Comparison of ENCODE assay signal across 36 cellular contexts in genomic region chr4:151830168-151830567, GRCh38.
"Had no signal": no experiment of that assay in that cellular context is flagged by ENCODE, and none has a peak within 500 bp of the region (broad histone marks: within the 10 kb centered on the region; RNA-seq: fewer than 3 reads in every experiment).

No MANE protein-coding gene starts in this region.

- H3K27me3 ChIP-seq: brain microvascular endothelial cell, esophagus squamous epithelium, gastroesophageal sphincter, heart right ventricle, hepatocyte had no signal

- H3K4me2 ChIP-seq: hepatocyte had no signal

- H3K4me1 Mint-ChIP-seq: activated B cell treated with CpG ODN at 0.5 μM for 24 hours, T-helper 17 cell had no signal

- FAIRE-seq: astrocyte, colon, endometrium, endothelial cell of umbilical vein had no signal

- H3K36me3 Mint-ChIP-seq: activated naive CD8-positive, alpha-beta T cell had no signal

- H3K36me3 ChIP-seq: brain microvascular endothelial cell, esophagus squamous epithelium, gastroesophageal sphincter, heart right ventricle, WERI-Rb-1 had no signal

- H3K27me3 Mint-ChIP-seq: activated CD8-positive, alpha-beta T cell treated with anti-CD3 and anti-CD28 coated beads for 36 hours; activated naive CD8-positive, alpha-beta T cell had no signal

- H3K79me2 ChIP-seq: hepatocyte had no signal

- H3K9me3 ChIP-seq: esophagus squamous epithelium had no signal

- DNase-seq: activated B cell treated with CpG ODN at 0.5 μM for 24 hours; activated CD4-positive, alpha-beta T cell treated with anti-CD3 and anti-CD28 coated beads for 48 hours; activated CD4-positive, alpha-beta T cell treated with anti-CD3 and anti-CD28 coated beads, Interleukin-2, amount 50 U/mL, for 1 hour; activated CD4-positive, alpha-beta T cell treated with anti-CD3 and anti-CD28 coated beads, Interleukin-2, amount 50 U/mL, for 48 hours; activated CD8-positive, alpha-beta memory T cell treated with anti-CD3 and anti-CD28 coated beads for 24 hours; activated CD8-positive, alpha-beta memory T cell treated with anti-CD3 and anti-CD28 coated beads, Interleukin-2, amount 50 U/mL, for 4 hours; activated CD8-positive, alpha-beta T cell treated with anti-CD3 and anti-CD28 coated beads for 36 hours; activated effector memory CD4-positive, alpha-beta T cell treated with anti-CD3 and anti-CD28 coated beads, Interleukin-2, amount 50 U/mL, for 16 hours; activated naive CD4-positive, alpha-beta T cell treated with anti-CD3 and anti-CD28 coated beads for 36 hours; activated T-cell treated with anti-CD3 and anti-CD28 coated beads, Interleukin-2, amount 50 U/mL, for 1 hour; activated T-cell treated with anti-CD3 and anti-CD28 coated beads, Interleukin-2, amount 50 U/mL, for 48 hours; amniotic stem cell; anterior cingulate cortex; brain microvascular endothelial cell; caudate nucleus; cortex of kidney; dermis blood vessel endothelial cell; effector CD4-positive, alpha-beta T cell; esophagus squamous epithelium; foreskin melanocyte; heart right ventricle; T-helper 17 cell; T1000; WERI-Rb-1 had no signal

- H3K27ac Mint-ChIP-seq: activated B cell treated with CpG ODN at 0.5 μM for 24 hours; activated CD8-positive, alpha-beta T cell treated with anti-CD3 and anti-CD28 coated beads for 36 hours; activated T-helper 1 cell treated with anti-CD3 and anti-CD28 coated beads, Interleukin-12 subunit alpha, Interleukin-12 subunit beta, Interleukin-2, Interleukin-4 antibody, amounts not matched to agents 30 ng/mL and 10 ng/mL and 1 ng/mL, durations not matched to agents 14 hours and 24 hours and 36 hours; activated T-helper 2 cell treated with anti-CD3 and anti-CD28 coated beads, Interferon-gamma antibody, Interleukin-2, Interleukin-4, amounts not matched to agents 10 μg/mL and 5 μg/mL and 100 μg/mL, durations not matched to agents 14 hours and 24 hours and 36 hours; T-helper 2 cell treated with Interferon-gamma antibody and Interleukin-4, amounts not matched to agents 5 μg/mL and 100 μg/mL, for 36 hours had no signal

- H3K9me3 Mint-ChIP-seq: activated B cell treated with CpG ODN at 0.5 μM for 24 hours; activated CD8-positive, alpha-beta T cell treated with anti-CD3 and anti-CD28 coated beads for 36 hours; activated naive CD4-positive, alpha-beta T cell treated with anti-CD3 and anti-CD28 coated beads for 36 hours; activated T-helper 1 cell treated with anti-CD3 and anti-CD28 coated beads, Interleukin-12 subunit alpha, Interleukin-12 subunit beta, Interleukin-2, Interleukin-4 antibody, amounts not matched to agents 30 ng/mL and 10 ng/mL and 1 ng/mL, durations not matched to agents 14 hours and 24 hours and 36 hours; activated T-helper 2 cell treated with anti-CD3 and anti-CD28 coated beads, Interferon-gamma antibody, Interleukin-2, Interleukin-4, amounts not matched to agents 10 μg/mL and 5 μg/mL and 100 μg/mL, durations not matched to agents 14 hours and 24 hours and 36 hours; T-helper 2 cell treated with Interferon-gamma antibody and Interleukin-4, amounts not matched to agents 5 μg/mL and 100 μg/mL, for 36 hours had no signal

- H3K27ac ChIP-seq: brain microvascular endothelial cell, epithelial cell of prostate, esophagus squamous epithelium, gastroesophageal sphincter, heart right ventricle, hepatocyte, WERI-Rb-1 had no signal

- H3K4me1 ChIP-seq: esophagus squamous epithelium, gastroesophageal sphincter, heart right ventricle had no signal

- H3K4me3 Mint-ChIP-seq: activated B cell treated with CpG ODN at 0.5 μM for 24 hours; activated CD8-positive, alpha-beta T cell treated with anti-CD3 and anti-CD28 coated beads for 36 hours; activated naive CD4-positive, alpha-beta T cell treated with anti-CD3 and anti-CD28 coated beads for 36 hours; activated naive CD8-positive, alpha-beta T cell; activated T-helper 1 cell treated with anti-CD3 and anti-CD28 coated beads, Interleukin-12 subunit alpha, Interleukin-12 subunit beta, Interleukin-2, Interleukin-4 antibody, amounts not matched to agents 30 ng/mL and 10 ng/mL and 1 ng/mL, durations not matched to agents 14 hours and 24 hours and 36 hours; T-helper 17 cell; T-helper 2 cell treated with Interferon-gamma antibody and Interleukin-4, amounts not matched to agents 5 μg/mL and 100 μg/mL, for 36 hours had no signal

- H3K4me3 ChIP-seq: esophagus squamous epithelium, gastroesophageal sphincter, heart right ventricle, hepatocyte had no signal

- H2AFZ ChIP-seq: hepatocyte had no signal

- ATAC-seq: activated CD4-positive, CD25-positive, alpha-beta regulatory T cell treated with anti-CD3 and anti-CD28 coated beads, Interleukin-2, amount 50 U/mL, for 24 hours; activated CD8-positive, alpha-beta T cell treated with anti-CD3 and anti-CD28 coated beads for 36 hours; gastroesophageal sphincter; heart right ventricle; T-helper 17 cell had no signal
